35 cellular contexts compared by ENCODE assay signal in genomic region chr6:47678739-47679138, GRCh38. TPM values are rescaled to one million over a fixed set of nuclear protein-coding genes. Genes with fewer than 3 reads are reported as not detected.
"Had no signal": no experiment of that assay in that cellular context is flagged by ENCODE, and none has a peak within 500 bp of the region (broad histone marks: within the 10 kb centered on the region; RNA-seq: fewer than 3 reads in every experiment).

No MANE protein-coding gene starts in this region.

- FAIRE-seq: astrocyte, TTC549 had no signal

- DNase-seq: activated B cell treated with CpG ODN at 0.5 μM for 24 hours; activated CD4-positive, alpha-beta memory T cell treated with anti-CD3 and anti-CD28 coated beads for 36 hours; activated CD4-positive, alpha-beta T cell treated with anti-CD3 and anti-CD28 coated beads for 4 hours; activated CD4-positive, alpha-beta T cell treated with anti-CD3 and anti-CD28 coated beads, Interleukin-2, amount 10 ng/mL, durations not matched to agents 24 days and 14 days; activated CD4-positive, alpha-beta T cell treated with anti-CD3 and anti-CD28 coated beads, Interleukin-2, amount 50 U/mL, for 1 hour; activated CD4-positive, alpha-beta T cell treated with anti-CD3 and anti-CD28 coated beads, Interleukin-2, amount 50 U/mL, for 4 hours; activated CD4-positive, CD25-positive, alpha-beta regulatory T cell treated with anti-CD3 and anti-CD28 coated beads, Interleukin-2, amount 50 U/mL, for 72 hours; activated CD8-positive, alpha-beta memory T cell treated with anti-CD3 and anti-CD28 coated beads, Interleukin-2, amount 50 U/mL, for 4 hours; activated CD8-positive, alpha-beta T cell treated with anti-CD3 and anti-CD28 coated beads for 36 hours; activated effector memory CD4-positive, alpha-beta T cell treated with anti-CD3 and anti-CD28 coated beads, Interleukin-2, amount 50 U/mL, for 16 hours; activated gamma-delta T cell treated with Interleukin-2 at 50 U/mL for 16 hours; activated naive CD4-positive, alpha-beta T cell; activated naive CD4-positive, alpha-beta T cell treated with anti-CD3 and anti-CD28 coated beads for 36 hours; activated naive CD4-positive, alpha-beta T cell treated with anti-CD3 and anti-CD28 coated beads, Interleukin-2, amount 50 U/mL, for 16 hours; activated naive CD8-positive, alpha-beta T cell treated with anti-CD3 and anti-CD28 coated beads for 36 hours; activated T-cell treated with anti-CD3 and anti-CD28 coated beads for 4 hours; activated T-cell treated with anti-CD3 and anti-CD28 coated beads, Interleukin-2, amount 50 U/mL, for 1 hour; activated T-cell treated with anti-CD3 and anti-CD28 coated beads, Interleukin-2, amount 50 U/mL, for 4 hours; activated T-cell treated with anti-CD3 and anti-CD28 coated beads, Interleukin-2, amount 50 U/mL, for 72 hours; adrenal gland; amniotic stem cell; aorta; body of pancreas; brain microvascular endothelial cell; central memory CD4-positive, alpha-beta T cell; T-helper 1 cell; T-helper 2 cell; T-helper 9 cell had no signal

RNA-seq across cellular contexts. Expression of gene ADGRF4, which starts 19.6 kb away (rescaled TPM):
- total RNA-seq: activated B cell treated with CpG ODN at 0.5 μM for 24 hours; activated CD4-positive, alpha-beta memory T cell treated with anti-CD3 and anti-CD28 coated beads for 36 hours; activated CD4-positive, alpha-beta T cell treated with anti-CD3 and anti-CD28 coated beads, Interleukin-2, amount 10 ng/mL, durations not matched to agents 24 days and 14 days; activated CD8-positive, alpha-beta memory T cell treated with anti-CD3 and anti-CD28 coated beads for 36 hours; activated CD8-positive, alpha-beta T cell treated with anti-CD3 and anti-CD28 coated beads for 36 hours; activated naive CD4-positive, alpha-beta T cell treated with anti-CD3 and anti-CD28 coated beads for 36 hours; activated naive CD4-positive, alpha-beta T cell treated with anti-CD3 and anti-CD28 coated beads, Interleukin-2, amount 50 U/mL, for 72 hours; activated naive CD8-positive, alpha-beta T cell treated with anti-CD3 and anti-CD28 coated beads for 36 hours; activated T-cell treated with anti-CD3 and anti-CD28 coated beads, Interleukin-2, amount 50 U/mL, for 4 hours; activated T-cell treated with anti-CD3 and anti-CD28 coated beads, Interleukin-2, amount 50 U/mL, for 72 hours; activated T-helper 1 cell treated with anti-CD3 and anti-CD28 coated beads, Interleukin-12 subunit alpha, Interleukin-12 subunit beta, Interleukin-2, Interleukin-4 antibody, amounts not matched to agents 30 ng/mL and 10 ng/mL and 1 ng/mL, durations not matched to agents 14 hours and 24 hours and 36 hours; activated T-helper 17 cell treated with anti-CD3 and anti-CD28 coated beads, Interleukin-2, amount 50 U/mL, for 72 hours; aorta; body of pancreas; cardiac septum had no signal
